16 cellular contexts compared by ENCODE assay signal in genomic region chr4:19735012-19735411, GRCh38.
A peak's percentile ranks its signal among the peaks of the same experiment; 100 is the strongest.
DNase-seq lines count a peak whose midpoint lies in the region; FAIRE-seq and TF ChIP-seq lines count a peak whose summit lies in the region.
"Had no signal": no experiment of that assay in that cellular context is flagged by ENCODE, and none has a peak within 500 bp of the region (broad histone marks: within the 10 kb centered on the region; RNA-seq: fewer than 3 reads in every experiment).

No MANE protein-coding gene starts in this region.

- H3K79me2 ChIP-seq in smooth muscle cell (ENCODE audit: low read depth) = no peaks in the 10 kb centered on the region

- H3K36me3 ChIP-seq in smooth muscle cell (ENCODE audit: low read depth) = no peaks in the 10 kb centered on the region

- H4K20me1 ChIP-seq in smooth muscle cell (ENCODE audit: low read depth) = no peaks in the 10 kb centered on the region

- DNase-seq in GM03348 (ENCODE audit: low spot score) = peak; percentile 36
- peak; percentile 28 to 61 for DNase-seq in foreskin fibroblast
- DNase-seq in smooth muscle cell (lab: John Stamatoyannopoulos, UW; ENCODE audit: unreplicated experiment) = no peak
- no peak for DNase-seq in Ammon's horn (ENCODE audit: low spot score)
- no peak for DNase-seq in NCI-H2081 (lab: John Stamatoyannopoulos, UW)
- no peak for DNase-seq in D721Med (ENCODE audit: insufficient read length, low spot score)
- DNase-seq: CD4-positive, alpha-beta T cell; DMS53; MV-4-11; NCI-H1417; NCI-H187 treated with DMSO at 0.1 percent for 48 hours; NCI-H446; NCI-H69; NK-92 treated with Interleukin-12 subunit alpha and Interleukin-12 subunit beta, amount 100 ng/mL, for 24 hours; SHP77 had no signal

- FAIRE-seq in endometrium (lab: Jason Lieb, UNC) = peak; percentile 72
- no peak for FAIRE-seq in D721Med (lab: Jason Lieb, UNC)

- peak overlapping the region; percentile 59 for H3K4me2 ChIP-seq in smooth muscle cell

- no peaks in the 10 kb centered on the region for H3K27me3 ChIP-seq in smooth muscle cell (ENCODE audit: low read depth)

- H3K4me1 ChIP-seq in smooth muscle cell (ENCODE audit: low read depth) = no peaks in the 10 kb centered on the region

- H3K9me3 ChIP-seq in smooth muscle cell (replicated peaks; ENCODE audit: low read depth) = no peaks in the 10 kb centered on the region

- H3F3A ChIP-seq in smooth muscle cell (ENCODE audit: low read depth) = peaks cover 6% of the 10 kb centered on the region

- no peak overlapping the region for H3K27ac ChIP-seq in smooth muscle cell (ENCODE audit: low read depth)

- H2AFZ ChIP-seq in smooth muscle cell (ENCODE audit: low read depth) = peak overlapping the region; percentile 75

- no peak for TF ChIP-seq CTCF in foreskin fibroblast (IDR thresholded peaks at IDR 0.05; ENCODE audit: low read depth, low read length)
- no peak for TF ChIP-seq CTCF in smooth muscle cell (IDR thresholded peaks at IDR 0.05; ENCODE audit: borderline replicate concordance, insufficient read depth, poor library complexity, severe bottlenecking)
- TF ChIP-seq CTCF in D721Med (IDR thresholded peaks at IDR 0.05; ENCODE audit: insufficient read depth, missing control alignments) = no peak

- H3K4me3 ChIP-seq in foreskin fibroblast (ENCODE audit: low read depth in 1 of 2, low read length in 2 of 2) = no peak overlapping the region
- peak overlapping the region; percentile 21 for H3K4me3 ChIP-seq in smooth muscle cell

- H3K9ac ChIP-seq in smooth muscle cell (ENCODE audit: low read depth) = no peak overlapping the region

Comparison
In these comparisons a context has a peak if more than half of its experiments do, and no peak if none do; other contexts are left out.
1. DNase-seq: peak in GM03348 (single experiment) and foreskin fibroblast (2 of 2); none in smooth muscle cell (single experiment), Ammon's horn (single experiment), NCI-H2081 (0 of 2) and D721Med (single experiment).